In the genomic region with DNA sequence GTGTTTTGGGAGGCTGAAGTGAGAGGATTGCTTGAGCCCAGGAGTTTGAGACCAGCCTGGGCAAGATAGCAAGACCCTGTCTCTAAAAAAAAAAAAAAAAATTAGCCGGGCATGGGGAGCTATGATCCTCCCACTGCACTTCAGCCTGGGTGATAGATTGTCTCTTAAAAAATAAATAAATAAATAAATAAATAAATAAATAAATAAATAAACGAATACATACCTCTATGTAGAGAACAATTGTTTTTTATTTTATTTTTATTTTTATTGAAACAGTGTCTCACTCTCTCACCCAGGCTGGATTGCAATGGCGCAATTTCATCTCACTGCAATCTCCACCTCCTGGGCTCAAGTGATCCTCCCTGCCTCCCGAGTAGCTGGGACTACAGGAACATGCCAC, we compare ENCODE assay signal across 1 cellular context.
TF ChIP-seq lines count a peak whose summit lies in the region.

No MANE protein-coding gene starts in this region.

TF ChIP-seq in HEK293, 187 proteins besides CTCF, POLR2A, EP300 and RAD21 (continued from another document):
- TF ChIP-seq, protein P1, sequence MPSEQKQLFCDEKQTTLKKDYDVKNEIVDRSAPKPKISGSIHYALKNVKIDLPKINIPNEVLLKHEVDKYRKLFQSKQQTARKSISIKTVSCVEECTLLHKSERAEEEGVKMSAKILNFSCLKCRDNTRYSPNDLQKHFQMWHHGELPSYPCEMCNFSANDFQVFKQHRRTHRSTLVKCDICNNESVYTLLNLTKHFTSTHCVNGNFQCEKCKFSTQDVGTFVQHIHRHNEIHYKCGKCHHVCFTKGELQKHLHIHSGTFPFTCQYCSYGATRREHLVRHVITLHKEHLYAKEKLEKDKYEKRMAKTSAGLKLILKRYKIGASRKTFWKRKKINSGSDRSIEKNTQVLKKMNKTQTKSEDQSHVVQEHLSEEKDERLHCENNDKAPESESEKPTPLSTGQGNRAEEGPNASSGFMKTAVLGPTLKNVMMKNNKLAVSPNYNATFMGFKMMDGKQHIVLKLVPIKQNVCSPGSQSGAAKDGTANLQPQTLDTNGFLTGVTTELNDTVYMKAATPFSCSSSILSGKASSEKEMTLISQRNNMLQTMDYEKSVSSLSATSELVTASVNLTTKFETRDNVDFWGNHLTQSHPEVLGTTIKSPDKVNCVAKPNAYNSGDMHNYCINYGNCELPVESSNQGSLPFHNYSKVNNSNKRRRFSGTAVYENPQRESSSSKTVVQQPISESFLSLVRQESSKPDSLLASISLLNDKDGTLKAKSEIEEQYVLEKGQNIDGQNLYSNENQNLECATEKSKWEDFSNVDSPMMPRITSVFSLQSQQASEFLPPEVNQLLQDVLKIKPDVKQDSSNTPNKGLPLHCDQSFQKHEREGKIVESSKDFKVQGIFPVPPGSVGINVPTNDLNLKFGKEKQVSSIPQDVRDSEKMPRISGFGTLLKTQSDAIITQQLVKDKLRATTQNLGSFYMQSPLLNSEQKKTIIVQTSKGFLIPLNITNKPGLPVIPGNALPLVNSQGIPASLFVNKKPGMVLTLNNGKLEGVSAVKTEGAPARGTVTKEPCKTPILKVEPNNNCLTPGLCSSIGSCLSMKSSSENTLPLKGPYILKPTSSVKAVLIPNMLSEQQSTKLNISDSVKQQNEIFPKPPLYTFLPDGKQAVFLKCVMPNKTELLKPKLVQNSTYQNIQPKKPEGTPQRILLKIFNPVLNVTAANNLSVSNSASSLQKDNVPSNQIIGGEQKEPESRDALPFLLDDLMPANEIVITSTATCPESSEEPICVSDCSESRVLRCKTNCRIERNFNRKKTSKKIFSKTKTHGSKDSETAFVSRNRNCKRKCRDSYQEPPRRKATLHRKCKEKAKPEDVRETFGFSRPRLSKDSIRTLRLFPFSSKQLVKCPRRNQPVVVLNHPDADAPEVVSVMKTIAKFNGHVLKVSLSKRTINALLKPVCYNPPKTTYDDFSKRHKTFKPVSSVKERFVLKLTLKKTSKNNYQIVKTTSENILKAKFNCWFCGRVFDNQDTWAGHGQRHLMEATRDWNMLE (tag by site-specific recombination; conservative IDR thresholded peaks at IDR 0.05; ENCODE audit: low read depth): peak; percentile 92
- TF ChIP-seq ZNF560 (tag by site-specific recombination; IDR thresholded peaks at IDR 0.05; ENCODE audit: borderline replicate concordance) (peak; percentile 61; the same call in 1 of the 2 replicates), RBAK (tag by site-specific recombination; IDR thresholded peaks at IDR 0.05) (0 out of 2 replicates have a peak, but pooled peaks have one; percentile 31), ZNF433 (tag by site-specific recombination; IDR thresholded peaks at IDR 0.05; ENCODE audit: low read depth) (peak; percentile 69), ZFP37 (tag by site-specific recombination; IDR thresholded peaks at IDR 0.05) (0 out of 2 replicates have a peak, but pooled peaks have one; percentile 29), ZNF664 (tag by site-specific recombination; IDR thresholded peaks at IDR 0.05) (peak; percentile 50; the same call in 1 of the 2 replicates), ZNF529 (tag by site-specific recombination; IDR thresholded peaks at IDR 0.05; ENCODE audit: insufficient replicate concordance) (peak; percentile 15), ZNF426 (tag by site-specific recombination; IDR thresholded peaks at IDR 0.05) (peak; percentile 86), GFI1B (tag by site-specific recombination; IDR thresholded peaks at IDR 0.05) (0 out of 2 replicates have a peak, but pooled peaks have one; percentile 22), ZNF555 (tag by site-specific recombination; conservative IDR thresholded peaks at IDR 0.05) (peak; percentile 94), ZNF140 (tag by site-specific recombination; IDR thresholded peaks at IDR 0.05) (peak; percentile 73), ZXDB (tag by site-specific recombination; IDR thresholded peaks at IDR 0.05) (peak; percentile 74), REST (tag by site-specific recombination; IDR thresholded peaks at IDR 0.05) (peak; percentile 79), ZNF510 (tag by site-specific recombination; IDR thresholded peaks at IDR 0.05; ENCODE audit: insufficient replicate concordance) (peak; percentile 77), ZNF623 (tag by site-specific recombination; IDR thresholded peaks at IDR 0.05) (peak; percentile 74), ZNF501 (tag by site-specific recombination; IDR thresholded peaks at IDR 0.05) (0 out of 2 replicates have a peak, but pooled peaks have one; percentile 43), ZNF404 (tag by site-specific recombination; IDR thresholded peaks at IDR 0.05) (0 out of 2 replicates have a peak, but pooled peaks have one; percentile 33), ZBTB11 (tag by site-specific recombination; conservative IDR thresholded peaks at IDR 0.05; ENCODE audit: low read depth) (peak; percentile 82), ZBTB8A (tag by site-specific recombination; IDR thresholded peaks at IDR 0.05) (peak; percentile 79), ZNF394 (tag by site-specific recombination; IDR thresholded peaks at IDR 0.05; ENCODE audit: borderline replicate concordance) (peak; percentile 92; the same call in 1 of the 2 replicates)
- TF ChIP-seq, protein P2, sequence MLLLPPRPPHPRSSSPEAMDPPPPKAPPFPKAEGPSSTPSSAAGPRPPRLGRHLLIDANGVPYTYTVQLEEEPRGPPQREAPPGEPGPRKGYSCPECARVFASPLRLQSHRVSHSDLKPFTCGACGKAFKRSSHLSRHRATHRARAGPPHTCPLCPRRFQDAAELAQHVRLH (tag by site-specific recombination; IDR thresholded peaks at IDR 0.05): 0 out of 2 replicates have a peak, but pooled peaks have one; percentile 24
